Comparison of ENCODE assay signal across 8 cellular contexts in the genomic region with DNA sequence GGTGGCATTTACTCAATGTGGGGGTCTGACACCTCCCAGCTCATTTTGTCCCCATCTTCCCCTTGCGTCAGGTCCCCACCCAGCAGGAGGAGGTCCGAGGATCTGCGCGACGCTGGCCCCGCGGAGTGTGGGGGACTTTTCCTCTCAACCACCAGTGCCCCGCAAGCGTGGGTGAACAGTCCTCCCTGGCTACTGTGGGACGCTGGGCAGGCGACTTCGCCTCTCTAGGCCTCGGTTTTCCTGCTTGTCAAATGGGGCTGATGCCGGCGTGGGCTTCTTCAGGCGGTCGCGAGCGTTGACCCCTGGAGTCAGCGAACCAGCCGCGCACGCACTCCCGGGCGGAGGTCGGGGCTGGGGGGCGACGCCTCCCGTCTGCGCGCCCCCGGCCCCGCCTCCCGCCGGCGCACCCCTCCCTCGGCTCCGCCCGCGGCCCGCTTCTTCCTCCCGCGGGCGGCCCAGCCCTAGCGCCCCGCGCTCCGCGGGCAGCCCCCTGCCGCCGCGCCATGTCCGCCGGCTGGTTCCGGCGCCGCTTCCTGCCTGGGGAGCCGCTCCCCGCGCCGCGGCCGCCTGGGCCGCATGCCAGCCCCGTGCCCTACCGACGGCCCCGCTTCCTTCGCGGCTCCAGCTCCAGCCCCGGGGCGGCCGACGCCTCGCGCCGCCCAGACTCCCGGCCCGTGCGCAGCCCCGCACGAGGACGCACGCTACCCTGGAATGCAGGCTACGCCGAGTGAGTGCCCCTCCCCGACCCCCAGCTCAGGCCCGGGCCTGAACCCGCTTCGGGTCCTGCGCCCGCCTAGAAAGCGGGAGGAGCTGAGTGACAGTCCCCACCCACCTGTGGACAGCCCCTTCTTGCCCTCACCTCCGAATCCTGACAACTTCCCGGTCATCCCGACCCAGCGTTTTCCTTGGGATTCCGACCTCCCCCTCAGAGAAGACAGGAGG. TPM values are rescaled to one million over a fixed set of nuclear protein-coding genes. Genes with fewer than 3 reads are reported as not detected.
DNase-seq lines count a peak whose midpoint lies in the region; ATAC-seq and TF ChIP-seq lines count a peak whose summit lies in the region.

A gene with protein sequence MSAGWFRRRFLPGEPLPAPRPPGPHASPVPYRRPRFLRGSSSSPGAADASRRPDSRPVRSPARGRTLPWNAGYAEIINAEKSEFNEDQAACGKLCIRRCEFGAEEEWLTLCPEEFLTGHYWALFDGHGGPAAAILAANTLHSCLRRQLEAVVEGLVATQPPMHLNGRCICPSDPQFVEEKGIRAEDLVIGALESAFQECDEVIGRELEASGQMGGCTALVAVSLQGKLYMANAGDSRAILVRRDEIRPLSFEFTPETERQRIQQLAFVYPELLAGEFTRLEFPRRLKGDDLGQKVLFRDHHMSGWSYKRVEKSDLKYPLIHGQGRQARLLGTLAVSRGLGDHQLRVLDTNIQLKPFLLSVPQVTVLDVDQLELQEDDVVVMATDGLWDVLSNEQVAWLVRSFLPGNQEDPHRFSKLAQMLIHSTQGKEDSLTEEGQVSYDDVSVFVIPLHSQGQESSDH (plus strand): TSS at position 438 of the 942 bp plus-strand sequence. CDS start 66 bp downstream, at position 504.

- no peak for ATAC-seq in HG03025 (IDR thresholded peaks at IDR 0.05; ENCODE audit: low FRiP score, unreplicated experiment)

- no peak within 1 kb of the TSS for H2AFZ ChIP-seq in neural cell (ENCODE audit: low read depth, low read length)

- H4K20me1 ChIP-seq in neural cell (ENCODE audit: insufficient read depth) = no peaks in the 10 kb centered on the region

- no peak for TF ChIP-seq EP300 in neural cell (conservative IDR thresholded peaks at IDR 0.05; ENCODE audit: poor library complexity, severe bottlenecking)

- peak within 1 kb of the TSS; percentile 51 for H3K4me3 ChIP-seq in NT2/D1 (ENCODE audit: insufficient read length, low read depth)
- H3K4me3 ChIP-seq in fibroblast of villous mesenchyme (ENCODE audit: low read depth, low read length) = peak within 1 kb of the TSS; percentile 60
- peak within 1 kb of the TSS; percentile 53 for H3K4me3 ChIP-seq in neural cell (ENCODE audit: low read length)

- TF ChIP-seq CTCF in fibroblast of villous mesenchyme (IDR thresholded peaks at IDR 0.05; ENCODE audit: insufficient read depth, low read depth, low read length) (no peak), neural cell (IDR thresholded peaks at IDR 0.05; ENCODE audit: poor library complexity, severe bottlenecking) (no peak)

- TF ChIP-seq RAD21 in neural cell (conservative IDR thresholded peaks at IDR 0.05) = no peak

- no peak within 1 kb of the TSS for H3K4me2 ChIP-seq in neural cell (ENCODE audit: low read length)

- H3K9me2 ChIP-seq in neural cell (ENCODE audit: insufficient read depth, low read length) = no peaks in the 10 kb centered on the region

- no peaks in the 10 kb centered on the region for H3K79me2 ChIP-seq in neural cell (replicated peaks; ENCODE audit: insufficient read depth, low read length)

- no peak within 1 kb of the TSS for H3K27ac ChIP-seq in neural cell (ENCODE audit: low read length)

- H3K27me3 ChIP-seq in NT2/D1 (ENCODE audit: insufficient read depth, insufficient read length) = peaks cover 19% of the 10 kb centered on the region
- H3K27me3 ChIP-seq in neural cell (ENCODE audit: insufficient read depth, low read depth, low read length) = peaks cover 35% of the 10 kb centered on the region

- DNase-seq in NCI-H748 (lab: John Stamatoyannopoulos, UW; ENCODE audit: unreplicated experiment) (peak; percentile 57), NCI-H748 treated with DMSO at 0.1 percent for 48 hours (lab: John Stamatoyannopoulos, UW) (no peak), NT2/D1 (ENCODE audit: low read depth, low spot score) (peak; percentile 51), activated gamma-delta T cell (lab: John Stamatoyannopoulos, UW) (peak; percentile 72), fibroblast of villous mesenchyme (ENCODE audit: low read depth) (peak; percentile 48), hippocampal formation (lab: John Stamatoyannopoulos, UW) (no peak)

- H3F3A ChIP-seq in neural cell (ENCODE audit: insufficient read depth, low read length, poor library complexity, severe bottlenecking) = no peaks in the 10 kb centered on the region

- H3K36me3 ChIP-seq in NT2/D1 (ENCODE audit: insufficient read depth, insufficient read length, low read length) (peaks cover 28% of the 10 kb centered on the region), neural cell (ENCODE audit: insufficient read depth, low read length) (no peaks in the 10 kb centered on the region)

- H3K4me1 ChIP-seq in NT2/D1 (ENCODE audit: insufficient read depth, insufficient read length) = peaks cover 22% of the 10 kb centered on the region

- H3K9me3 ChIP-seq in NT2/D1 (ENCODE audit: insufficient read depth, low read length) (no peaks in the 10 kb centered on the region), neural cell (ENCODE audit: low read length) (no peaks in the 10 kb centered on the region)

- H3K9ac ChIP-seq in NT2/D1 (ENCODE audit: insufficient read length, low read depth) (peak within 1 kb of the TSS; percentile 81), neural cell (ENCODE audit: low read length) (no peak within 1 kb of the TSS)

TF ChIP-seq in neural cell, 6 proteins besides CTCF, POLR2A, EP300 and RAD21:
- TF ChIP-seq POLR2AphosphoS5 (IDR thresholded peaks at IDR 0.05) (no peak), EZH2 (IDR thresholded peaks at IDR 0.05; ENCODE audit: borderline replicate concordance, insufficient read depth, low read length, poor library complexity, severe bottlenecking) (no peak), SMC3 (conservative IDR thresholded peaks at IDR 0.05; ENCODE audit: poor library complexity) (no peak), TAF1 (IDR thresholded peaks at IDR 0.05; ENCODE audit: low read depth) (no peak), MXI1 (conservative IDR thresholded peaks at IDR 0.05; ENCODE audit: poor library complexity, severe bottlenecking) (no peak)
- TF ChIP-seq, protein P1, sequence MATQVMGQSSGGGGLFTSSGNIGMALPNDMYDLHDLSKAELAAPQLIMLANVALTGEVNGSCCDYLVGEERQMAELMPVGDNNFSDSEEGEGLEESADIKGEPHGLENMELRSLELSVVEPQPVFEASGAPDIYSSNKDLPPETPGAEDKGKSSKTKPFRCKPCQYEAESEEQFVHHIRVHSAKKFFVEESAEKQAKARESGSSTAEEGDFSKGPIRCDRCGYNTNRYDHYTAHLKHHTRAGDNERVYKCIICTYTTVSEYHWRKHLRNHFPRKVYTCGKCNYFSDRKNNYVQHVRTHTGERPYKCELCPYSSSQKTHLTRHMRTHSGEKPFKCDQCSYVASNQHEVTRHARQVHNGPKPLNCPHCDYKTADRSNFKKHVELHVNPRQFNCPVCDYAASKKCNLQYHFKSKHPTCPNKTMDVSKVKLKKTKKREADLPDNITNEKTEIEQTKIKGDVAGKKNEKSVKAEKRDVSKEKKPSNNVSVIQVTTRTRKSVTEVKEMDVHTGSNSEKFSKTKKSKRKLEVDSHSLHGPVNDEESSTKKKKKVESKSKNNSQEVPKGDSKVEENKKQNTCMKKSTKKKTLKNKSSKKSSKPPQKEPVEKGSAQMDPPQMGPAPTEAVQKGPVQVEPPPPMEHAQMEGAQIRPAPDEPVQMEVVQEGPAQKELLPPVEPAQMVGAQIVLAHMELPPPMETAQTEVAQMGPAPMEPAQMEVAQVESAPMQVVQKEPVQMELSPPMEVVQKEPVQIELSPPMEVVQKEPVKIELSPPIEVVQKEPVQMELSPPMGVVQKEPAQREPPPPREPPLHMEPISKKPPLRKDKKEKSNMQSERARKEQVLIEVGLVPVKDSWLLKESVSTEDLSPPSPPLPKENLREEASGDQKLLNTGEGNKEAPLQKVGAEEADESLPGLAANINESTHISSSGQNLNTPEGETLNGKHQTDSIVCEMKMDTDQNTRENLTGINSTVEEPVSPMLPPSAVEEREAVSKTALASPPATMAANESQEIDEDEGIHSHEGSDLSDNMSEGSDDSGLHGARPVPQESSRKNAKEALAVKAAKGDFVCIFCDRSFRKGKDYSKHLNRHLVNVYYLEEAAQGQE (IDR thresholded peaks at IDR 0.05; ENCODE audit: borderline replicate concordance) = no peak

RNA-seq across cellular contexts. Expression of the gene that starts here (rescaled TPM):
- total RNA-seq in fibroblast of villous mesenchyme = 19.0 and 20.3 TPM in 2 replicates
- polyA plus RNA-seq in neural cell = 1.1 and 1.6 TPM in 2 replicates
- 0.81 TPM in 1 of 2 replicates, not detected in the other for polyA minus RNA-seq in neural cell

Comparison
In these comparisons a context has a peak if more than half of its experiments do, and no peak if none do; other contexts are left out.
1. DNase-seq: peak in NCI-H748 (single experiment), NT2/D1 (single experiment), activated gamma-delta T cell (single experiment) and fibroblast of villous mesenchyme (single experiment); none in NCI-H748 treated with DMSO at 0.1 percent for 48 hours (single experiment) and hippocampal formation (0 of 2).
2. Peak in every context shown above with its lines, with median percentiles within 50 percentile points of each other: H3K4me3 ChIP-seq.